ENCODE assay signal across 12 cellular contexts in genomic region chr22:37060801-37061610, GRCh38. TPM values are rescaled to one million over a fixed set of nuclear protein-coding genes. Genes with fewer than 3 reads are reported as not detected.
DNase-seq lines count a peak whose midpoint lies in the region; ATAC-seq lines count a peak whose summit lies in the region.
"Had no signal": no experiment of that assay in that cellular context is flagged by ENCODE, and none has a peak within 500 bp of the region (broad histone marks: within the 10 kb centered on the region; RNA-seq: fewer than 3 reads in every experiment).

No MANE protein-coding gene starts in this region.

- no peaks in the 10 kb centered on the region for H3K27me3 Mint-ChIP-seq in activated T-cell treated with anti-CD3 and anti-CD28 coated beads, Interleukin-2, amount 50 U/mL, for 24 hours

- ATAC-seq in HG03196 (IDR thresholded peaks at IDR 0.05; ENCODE audit: unreplicated experiment) (no peak), HG03139 (IDR thresholded peaks at IDR 0.05; ENCODE audit: unreplicated experiment) (no peak)

- H3K27ac Mint-ChIP-seq in activated T-cell treated with anti-CD3 and anti-CD28 coated beads, Interleukin-2, amount 50 U/mL, for 24 hours = peak overlapping the region; percentile 64

- H3K9me3 Mint-ChIP-seq in activated T-cell treated with anti-CD3 and anti-CD28 coated beads, Interleukin-2, amount 50 U/mL, for 24 hours = no peaks in the 10 kb centered on the region

- peaks cover 71% of the 10 kb centered on the region for H3K36me3 Mint-ChIP-seq in activated T-cell treated with anti-CD3 and anti-CD28 coated beads, Interleukin-2, amount 50 U/mL, for 24 hours (ENCODE audit: low read depth)

- peak overlapping the region; percentile 60 for H3K4me3 Mint-ChIP-seq in activated T-cell treated with anti-CD3 and anti-CD28 coated beads, Interleukin-2, amount 50 U/mL, for 24 hours

- H3K4me1 Mint-ChIP-seq in activated T-cell treated with anti-CD3 and anti-CD28 coated beads, Interleukin-2, amount 50 U/mL, for 24 hours (ENCODE audit: low read depth) = peaks cover 33% of the 10 kb centered on the region

- peak; percentile 30 for DNase-seq in DMS79 treated with DMSO at 0.1 percent for 48 hours (lab: John Stamatoyannopoulos, UW)
- DNase-seq in DMS79 (lab: John Stamatoyannopoulos, UW) = no peak
- DNase-seq in HT1080 (ENCODE audit: low read depth) = peak; percentile 15
- DNase-seq in activated T-cell treated with anti-CD3 and anti-CD28 coated beads, Interleukin-2, amount 50 U/mL, for 24 hours = peak; percentile 73
- peak; percentile 76 for DNase-seq in stimulated activated CD4-positive, alpha-beta T cell treated with anti-CD3 and anti-CD28 coated beads, Interleukin-1b, Interleukin-23, amount 100 ng/mL, for 48 hours
- DNase-seq in islet precursor cell = no peak
- DNase-seq: 8988T had no signal

RNA-seq across cellular contexts. Expression of gene KCTD17, which starts 9.5 kb away (rescaled TPM):
- total RNA-seq in HT1080 (2014; rRNA removed; shearing (Covaris generic)) = 32.3 and 36.4 TPM in 2 replicates
- polyA plus RNA-seq in HT1080 (2015; cell fraction: cytosol; rRNA removed) = 27.3 and 29.8 TPM in 2 replicates
- polyA plus RNA-seq in HT1080 (2015; cell fraction: nucleus; rRNA removed) = 28.9 and 31.2 TPM in 2 replicates

RNA-seq across cellular contexts. Expression of gene MPST, which starts 41.5 kb away (rescaled TPM):
- total RNA-seq in HT1080 (2014; rRNA removed; shearing (Covaris generic)) = 127 and 145 TPM in 2 replicates
- polyA plus RNA-seq in HT1080 (2015; cell fraction: cytosol; rRNA removed) = 61.3 and 70.5 TPM in 2 replicates
- polyA plus RNA-seq in HT1080 (2015; cell fraction: nucleus; rRNA removed) = 35.9 TPM in 2 replicates

RNA-seq across cellular contexts. Expression of gene TST, which starts 41.8 kb away (rescaled TPM):
- total RNA-seq in HT1080 (2014; rRNA removed; shearing (Covaris generic)) = 15.9 and 21.3 TPM in 2 replicates
- polyA plus RNA-seq in HT1080 (2015; cell fraction: cytosol; rRNA removed) = 13.0 and 15.3 TPM in 2 replicates
- 9.8 and 9.9 TPM in 2 replicates for polyA plus RNA-seq in HT1080 (2015; cell fraction: nucleus; rRNA removed)

RNA-seq across cellular contexts. Expression of gene TMPRSS6, which starts 48.5 kb away (rescaled TPM):
- 0.11 TPM in 1 of 2 replicates, not detected in the other for total RNA-seq in HT1080 (2014; rRNA removed; shearing (Covaris generic))
- polyA plus RNA-seq in HT1080 (2015; cell fraction: cytosol; rRNA removed) = not detected in 2 replicates
- not detected in 2 replicates for polyA plus RNA-seq in HT1080 (2015; cell fraction: nucleus; rRNA removed)
- total RNA-seq: fibroblast of lung, myocyte, right atrium auricular region had no signal
- polyA plus RNA-seq: fibroblast of lung had no signal

Comparison
In these comparisons a context has a peak if more than half of its experiments do, and no peak if none do; other contexts are left out.
1. DNase-seq: peak in DMS79 treated with DMSO at 0.1 percent for 48 hours (single experiment), HT1080 (single experiment), activated T-cell treated with anti-CD3 and anti-CD28 coated beads, Interleukin-2, amount 50 U/mL, for 24 hours (single experiment) and stimulated activated CD4-positive, alpha-beta T cell treated with anti-CD3 and anti-CD28 coated beads, Interleukin-1b, Interleukin-23, amount 100 ng/mL, for 48 hours (single experiment); none in DMS79 (single experiment) and islet precursor cell (single experiment).